24 cellular contexts compared by ENCODE assay signal in the genomic region with DNA sequence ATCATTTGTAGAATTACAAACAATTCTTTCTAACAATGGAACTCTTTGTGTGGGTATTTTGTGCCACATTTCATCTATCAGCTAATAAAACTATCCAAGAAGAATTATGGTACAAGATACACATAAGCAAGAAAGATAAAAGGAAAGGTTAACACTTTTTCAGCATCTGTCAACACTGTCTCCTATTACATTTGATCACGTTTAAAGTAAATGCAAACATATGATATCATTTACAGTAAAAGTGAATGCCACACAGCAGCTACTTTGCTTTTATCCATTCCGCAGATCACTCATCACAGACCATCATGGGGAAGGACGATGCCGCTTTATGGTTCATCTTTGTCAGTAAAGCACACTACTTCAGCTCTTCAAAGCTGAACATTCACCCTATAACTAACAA.
"Had no signal": no experiment of that assay in that cellular context is flagged by ENCODE, and none has a peak within 500 bp of the region (broad histone marks: within the 10 kb centered on the region; RNA-seq: fewer than 3 reads in every experiment).

No MANE protein-coding gene starts in this region.

- H3K4me3 ChIP-seq: gastroesophageal sphincter, heart left ventricle, left ventricle myocardium inferior, lung, right atrium auricular region, smooth muscle cell, stomach, thyroid gland, upper lobe of right lung had no signal

- H3K4me1 ChIP-seq: gastroesophageal sphincter, heart left ventricle, left ventricle myocardium inferior, right atrium auricular region, stomach, thyroid gland, upper lobe of right lung had no signal

- H3K36me3 ChIP-seq: gastroesophageal sphincter, heart left ventricle, left ventricle myocardium inferior, right atrium auricular region, stomach, thyroid gland, upper lobe of right lung, WERI-Rb-1 had no signal

- DNase-seq: activated CD4-positive, alpha-beta memory T cell treated with anti-CD3 and anti-CD28 coated beads, Interleukin-2, amount 10 ng/mL, durations not matched to agents 7 days and 5 days; activated CD4-positive, alpha-beta T cell treated with anti-CD3 and anti-CD28 coated beads, Interleukin-2, amount 10 ng/mL, durations not matched to agents 7 days and 5 days; activated CD4-positive, CD25-positive, alpha-beta regulatory T cell treated with anti-CD3 and anti-CD28 coated beads, Interleukin-2, amount 50 U/mL, for 72 hours; activated gamma-delta T cell treated with Interleukin-2 at 50 U/mL for 16 hours; activated naive CD4-positive, alpha-beta T cell treated with anti-CD3 and anti-CD28 coated beads, Interleukin-2, amount 50 U/mL, for 16 hours; activated T-cell treated with anti-CD3 and anti-CD28 coated beads, Interleukin-2, amount 50 U/mL, for 4 hours; amygdala; caudate nucleus; cortex of kidney; heart left ventricle; left ventricle myocardium inferior; mesendoderm; natural killer cell; stimulated activated CD4-positive, alpha-beta T cell treated with anti-CD3 and anti-CD28 coated beads, Interleukin-1b, Interleukin-23, amount 100 ng/mL, for 48 hours; stimulated activated naive B cell treated with anti-CD40 and anti-IgM and Interleukin-4, amounts not matched to agents 10 μg/mL and 1 μg/mL and 100 μg/mL, for 72 hours; stomach; T-helper 9 cell; thyroid gland; upper lobe of right lung; WERI-Rb-1 had no signal

- H3K27me3 ChIP-seq: gastroesophageal sphincter, heart left ventricle, right atrium auricular region, stomach, thyroid gland, upper lobe of right lung had no signal

- H3K27ac ChIP-seq: gastroesophageal sphincter, heart left ventricle, left ventricle myocardium inferior, right atrium auricular region, stomach, thyroid gland, upper lobe of right lung, WERI-Rb-1 had no signal
